8 cellular contexts compared by ENCODE assay signal in the genomic region with DNA sequence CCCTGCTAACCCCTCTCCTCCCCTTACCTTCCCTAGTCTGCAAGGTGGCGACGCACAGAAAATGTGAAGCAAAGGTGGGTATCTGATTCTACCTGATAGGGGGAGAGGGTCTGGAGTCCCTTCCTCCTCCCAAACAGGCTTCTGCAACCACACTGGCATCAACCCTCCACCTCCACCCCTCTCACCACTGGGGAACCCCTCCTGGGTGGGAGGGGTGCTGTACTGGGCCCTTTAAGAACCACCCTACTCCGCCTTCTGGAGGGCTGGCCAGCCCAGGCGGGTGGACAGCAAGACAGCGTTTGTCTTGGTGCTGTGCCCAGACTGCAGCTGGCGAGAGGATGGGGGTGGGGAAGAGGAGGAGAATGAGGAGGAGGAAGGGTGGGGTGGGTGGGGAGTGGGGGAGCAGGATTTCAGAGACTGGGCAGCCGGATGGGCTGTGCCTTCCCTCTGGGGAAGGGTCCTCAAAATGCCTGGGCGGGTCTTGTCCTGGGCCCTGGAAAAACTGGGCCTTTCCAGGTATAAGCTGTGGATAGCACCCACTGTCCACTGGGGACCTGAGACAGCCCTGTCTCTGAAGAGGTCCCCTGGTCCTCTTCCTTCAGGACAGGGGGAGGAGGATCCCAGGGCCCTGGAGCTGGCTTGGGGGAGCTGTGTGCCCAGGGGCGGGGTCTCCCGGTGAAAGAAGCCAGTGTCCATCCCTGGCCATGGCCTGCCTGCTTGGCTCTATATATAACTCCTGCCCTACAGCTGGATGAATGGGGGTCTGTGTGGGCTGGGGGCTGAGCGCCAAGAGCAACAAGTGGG. TPM values are rescaled to one million over a fixed set of nuclear protein-coding genes. Genes with fewer than 3 reads are reported as not detected.
DNase-seq lines count a peak whose midpoint lies in the region; ATAC-seq, FAIRE-seq and TF ChIP-seq lines count a peak whose summit lies in the region.

No MANE protein-coding gene starts in this region.

- no peak overlapping the region for H3K4me3 Mint-ChIP-seq in effector memory CD8-positive, alpha-beta T cell

- H3K27me3 ChIP-seq in gastroesophageal sphincter = no peaks in the 10 kb centered on the region

- H3K27ac Mint-ChIP-seq in effector memory CD8-positive, alpha-beta T cell = peak overlapping the region in 1 of 2 donors; percentile 67

- peak overlapping the region; percentile 57 to 85 for H3K4me3 ChIP-seq in gastroesophageal sphincter

- H3K27me3 Mint-ChIP-seq in effector memory CD8-positive, alpha-beta T cell = peaks cover 0 to under 1% of the 10 kb centered on the region in 2 donors

- H3K9me3 ChIP-seq in gastroesophageal sphincter = no peaks in the 10 kb centered on the region

- H3K36me3 ChIP-seq in gastroesophageal sphincter = peaks cover 0 to 44% of the 10 kb centered on the region in 2 donors

- ATAC-seq in gastroesophageal sphincter (peak; percentile 24), HG02623 (IDR thresholded peaks at IDR 0.05; ENCODE audit: unreplicated experiment) (no peak)
- no peak for ATAC-seq in effector memory CD8-positive, alpha-beta T cell (replicated peaks)

- peaks cover 0 to 96% (median 61%) of the 10 kb centered on the region in 3 donors for H3K4me1 ChIP-seq in gastroesophageal sphincter

- intact Hi-C loops in posterior vena cava (cut with DNase I) = loop anchor here in 1 of 2 donors (1.0 kb wide), 1 partner anchor 38 kb away; no protein-coding TSS in a partner anchor

- WGBS in gastroesophageal sphincter (ENCODE audit: low coverage in 1 of 2), 2 donors = 0% methylated on average over 1 to 2 of the region's 11 CpGs

- peak in 3 of 4 experiments; percentile 17 to 23 (median 19) for TF ChIP-seq CTCF in gastroesophageal sphincter (IDR thresholded peaks at IDR 0.05)

- no peaks in the 10 kb centered on the region for H3K9me3 Mint-ChIP-seq in effector memory CD8-positive, alpha-beta T cell

- peaks cover 10 to 14% of the 10 kb centered on the region in 2 donors for H3K4me1 Mint-ChIP-seq in effector memory CD8-positive, alpha-beta T cell (ENCODE audit: low read depth in 2 of 2)

- no peak for FAIRE-seq in GM12892 (lab: Jason Lieb, UNC)

- no peak for TF ChIP-seq EP300 in gastroesophageal sphincter (IDR thresholded peaks at IDR 0.05)

- TF ChIP-seq POLR2A in gastroesophageal sphincter (IDR thresholded peaks at IDR 0.05) = peak in 1 of 2 donors; percentile 12
- TF ChIP-seq POLR2A in GM12892 (IDR thresholded peaks at IDR 0.05; ENCODE audit: low read depth, low read length) = no peak

- peak; percentile 13 for DNase-seq in D341Med (ENCODE audit: low spot score)
- DNase-seq in SHP77 (lab: John Stamatoyannopoulos, UW) = peak; percentile 49 to 59
- peak; percentile 96 for DNase-seq in posterior vena cava (ENCODE audit: low spot score)
- DNase-seq in GM12892 (ENCODE audit: insufficient read length) = no peak
- no peak for DNase-seq in effector memory CD8-positive, alpha-beta T cell
- DNase-seq in HK-2 (ENCODE audit: unreplicated experiment) = no peak

- peaks cover 6% of the 10 kb centered on the region for H3K36me3 Mint-ChIP-seq in effector memory CD8-positive, alpha-beta T cell (ENCODE audit: insufficient read depth)

- peak overlapping the region; percentile 97 to 100 (median 99) for H3K27ac ChIP-seq in gastroesophageal sphincter

RNA-seq across cellular contexts. Expression of gene TNS2, which starts 2.8 kb away (rescaled TPM):
- total RNA-seq in gastroesophageal sphincter (100 to 1,000 TPM; 108 to 323 (median 182) TPM), posterior vena cava (100 to 1,000 TPM; 139 to 218 TPM)
- polyA plus RNA-seq in GM12892 (2012; ENCODE audit: missing spikeins) = 0.47 TPM

RNA-seq across cellular contexts. Expression of gene SPRYD3, which starts 26.6 kb away (rescaled TPM):
- 100 to 1,000 TPM in 2 of 4 donors, 10 to 100 TPM in 2; 79.1 to 137 (median 110) TPM for total RNA-seq in gastroesophageal sphincter
- total RNA-seq in posterior vena cava = 10 to 100 TPM; 77.6 to 90.5 TPM
- polyA plus RNA-seq in GM12892 (2012; ENCODE audit: missing spikeins) = 14.1 TPM

RNA-seq across cellular contexts. Expression of gene IGFBP6, which starts 44.8 kb away (rescaled TPM):
- 1,000 to 10,000 TPM in 2 of 4 donors, 100 to 1,000 TPM in 2; 632 to 1,838 (median 914) TPM for total RNA-seq in gastroesophageal sphincter
- 100 to 1,000 TPM; 679 to 733 TPM for total RNA-seq in posterior vena cava
- polyA plus RNA-seq in GM12892 (2012; ENCODE audit: missing spikeins) = not detected

RNA-seq across cellular contexts. Expression of gene EIF4B, which starts 46.4 kb away (rescaled TPM):
- total RNA-seq in gastroesophageal sphincter (100 to 1,000 TPM; 521 to 701 (median 591) TPM), posterior vena cava (100 to 1,000 TPM; 311 to 314 TPM)
- polyA plus RNA-seq in GM12892 (2012; ENCODE audit: missing spikeins) = 390 TPM

RNA-seq across cellular contexts. Expression of gene SOAT2, which starts 50.7 kb away (rescaled TPM):
- under 1 TPM in 1 of 4 donors, not detected in 3; 0.31 TPM for total RNA-seq in gastroesophageal sphincter
- under 1 TPM; 0.32 to 0.90 TPM for total RNA-seq in posterior vena cava
- not detected for polyA plus RNA-seq in GM12892 (2012; ENCODE audit: missing spikeins)

Comparison
In these comparisons a context has a peak if more than half of its experiments do, and no peak if none do; other contexts are left out.
1. DNase-seq: peak in D341Med (single experiment), SHP77 (2 of 2) and posterior vena cava (single experiment); none in GM12892 (single experiment), effector memory CD8-positive, alpha-beta T cell (0 of 3) and HK-2 (single experiment).